In genomic region chr2:73892631-73893329, GRCh38 we compare ENCODE assay signal across 10 cellular contexts. TPM values are rescaled to one million over a fixed set of nuclear protein-coding genes. Genes with fewer than 3 reads are reported as not detected.
DNase-seq lines count a peak whose midpoint lies in the region; ATAC-seq and TF ChIP-seq lines count a peak whose summit lies in the region.
"Had no signal": no experiment of that assay in that cellular context is flagged by ENCODE, and none has a peak within 500 bp of the region (broad histone marks: within the 10 kb centered on the region; RNA-seq: fewer than 3 reads in every experiment).

TSS of gene ACTG2 (plus strand) at chr2:73893008. CDS start at chr2:73901312, 8,304 bp downstream.

- CTCF ChIA-PET in AG04449 (lab: Yijun Ruan, JAX) = no interaction called here
- CTCF ChIA-PET in PC-3 (lab: Charles Lee) = no interaction called here
- CTCF ChIA-PET in CD8-positive, alpha-beta memory T cell (lab: Charles Lee) = no interaction called here

- H3K27ac Mint-ChIP-seq in CD8-positive, alpha-beta memory T cell = peak within 1 kb of the TSS in 1 of 8 donors; percentile 66
- H3K27ac Mint-ChIP-seq in endodermal cell = no peak within 1 kb of the TSS

- POLR2A ChIA-PET in AG04449 (lab: Yijun Ruan, JAX) (no interaction called here), PC-3 (lab: Charles Lee; ENCODE audit: unreplicated experiment) (no interaction called here)
- POLR2A ChIA-PET in CD8-positive, alpha-beta memory T cell (lab: Charles Lee) = no interaction called here

- DNase-seq in AG04449 (ENCODE audit: low read depth, low spot score) = no peak
- peak; percentile 9 for DNase-seq in PC-3
- peak; percentile 35 to 93 for DNase-seq in fibroblast of lung (ENCODE audit: low read depth in 2 of 2)
- peak; percentile 14 to 48 for DNase-seq in trophoblast cell
- no peak for DNase-seq in CD8-positive, alpha-beta memory T cell
- no peak for DNase-seq in endodermal cell
- DNase-seq in MV-4-11 (lab: John Stamatoyannopoulos, UW) = no peak
- DNase-seq in foreskin melanocyte = no peak
- DNase-seq: GDM1 had no signal

- no peak within 1 kb of the TSS for H4K12ac ChIP-seq in trophoblast cell (ENCODE audit: low read depth, low read length)

- H4K20me1 ChIP-seq in PC-3 (ENCODE audit: low read length) (no peaks in the 10 kb centered on the region), fibroblast of lung (ENCODE audit: control insufficient read depth, extremely low read depth, insufficient read depth, low read length) (no peaks in the 10 kb centered on the region)

- H3K27me3 ChIP-seq in PC-3 (ENCODE audit: low read length) (no peaks in the 10 kb centered on the region), fibroblast of lung (ENCODE audit: control insufficient read depth, insufficient read depth, low read length) (no peaks in the 10 kb centered on the region), trophoblast cell (ENCODE audit: insufficient read depth, low read length) (no peaks in the 10 kb centered on the region), endodermal cell (ENCODE audit: control insufficient read depth, insufficient read depth, low read length, poor library complexity, severe bottlenecking) (no peaks in the 10 kb centered on the region)
- H3K27me3 ChIP-seq in CD8-positive, alpha-beta memory T cell (ENCODE audit: insufficient read depth, low read length, poor library complexity, severe bottlenecking) = no peaks in the 10 kb centered on the region

- peak within 1 kb of the TSS; percentile 48 for H3K4me3 ChIP-seq in AG04449 (ENCODE audit: low read depth, low read length)
- H3K4me3 ChIP-seq in PC-3 (ENCODE audit: low read length) = no peak within 1 kb of the TSS
- H3K4me3 ChIP-seq in fibroblast of lung (replicated peaks in 1 of 4; ENCODE audit: control extremely low read depth in 1 of 4, insufficient read depth in 1 of 4, low read depth in 3 of 4, low read length in 4 of 4) = peak within 1 kb of the TSS; percentile 28 to 53 (median 44)
- no peak within 1 kb of the TSS for H3K4me3 ChIP-seq in trophoblast cell (ENCODE audit: low read depth, low read length)
- no peak within 1 kb of the TSS for H3K4me3 ChIP-seq in CD8-positive, alpha-beta memory T cell (ENCODE audit: low read length)
- no peak within 1 kb of the TSS for H3K4me3 ChIP-seq in endodermal cell (ENCODE audit: low read length)

- TF ChIP-seq CTCF in AG04449 (IDR thresholded peaks at IDR 0.05; ENCODE audit: insufficient read depth, low read length, missing control alignments) (no peak), PC-3 (conservative IDR thresholded peaks at IDR 0.05; ENCODE audit: low read depth, low read length) (no peak), fibroblast of lung (conservative IDR thresholded peaks at IDR 0.05 in 1 of 2, IDR thresholded peaks at IDR 0.05 in 1 of 2; ENCODE audit: low read depth in 1 of 2, low read length in 2 of 2) (no peak), endodermal cell (conservative IDR thresholded peaks at IDR 0.05) (no peak)

- no peaks in the 10 kb centered on the region for H3K79me2 ChIP-seq in PC-3 (ENCODE audit: low read length)
- H3K79me2 ChIP-seq in fibroblast of lung (ENCODE audit: control insufficient read depth, insufficient read depth, low read length) = peaks cover 7% of the 10 kb centered on the region
- H3K79me2 ChIP-seq in trophoblast cell (ENCODE audit: control insufficient read depth, insufficient read depth, low read length, poor library complexity) = no peaks in the 10 kb centered on the region

- no peak within 1 kb of the TSS for H3K18ac ChIP-seq in trophoblast cell (ENCODE audit: low read length)

- peaks cover 15 to 26% (median 24%) of the 10 kb centered on the region in 3 donors for H3K4me1 Mint-ChIP-seq in CD8-positive, alpha-beta memory T cell
- H3K4me1 Mint-ChIP-seq in endodermal cell = no peaks in the 10 kb centered on the region

- no peak within 1 kb of the TSS for H3K27ac ChIP-seq in PC-3 (ENCODE audit: low read length)
- no peak within 1 kb of the TSS for H3K27ac ChIP-seq in fibroblast of lung (ENCODE audit: insufficient read depth, low read length)
- no peak within 1 kb of the TSS for H3K27ac ChIP-seq in trophoblast cell (ENCODE audit: low read depth, low read length)
- H3K27ac ChIP-seq in CD8-positive, alpha-beta memory T cell (ENCODE audit: low read depth, low read length) = no peak within 1 kb of the TSS
- H3K27ac ChIP-seq in endodermal cell (ENCODE audit: low read depth, low read length) = no peak within 1 kb of the TSS

- H3K9ac ChIP-seq in PC-3 (ENCODE audit: low read length) = no peak within 1 kb of the TSS
- H3K9ac ChIP-seq in fibroblast of lung (ENCODE audit: insufficient read depth, low read length) = no peak within 1 kb of the TSS
- H3K9ac ChIP-seq in trophoblast cell (ENCODE audit: low read length) = no peak within 1 kb of the TSS
- H3K9ac ChIP-seq in endodermal cell (ENCODE audit: extremely low read depth, low read length, poor library complexity, severe bottlenecking) = no peak within 1 kb of the TSS

- H4K91ac ChIP-seq in trophoblast cell (ENCODE audit: low read depth, low read length) = no peak within 1 kb of the TSS

- H3K4me1 ChIP-seq in PC-3 (ENCODE audit: insufficient read depth, low read length) (peaks cover 1% of the 10 kb centered on the region), fibroblast of lung (ENCODE audit: control insufficient read depth, extremely low read depth, insufficient read depth, low read length) (peaks cover 22% of the 10 kb centered on the region), trophoblast cell (ENCODE audit: control insufficient read depth in 1 of 2, insufficient read depth in 2 of 2, low read length in 2 of 2) (no peaks in the 10 kb centered on the region), endodermal cell (ENCODE audit: control insufficient read depth, insufficient read depth, low read length) (no peaks in the 10 kb centered on the region)
- peaks cover 21% of the 10 kb centered on the region for H3K4me1 ChIP-seq in CD8-positive, alpha-beta memory T cell (ENCODE audit: insufficient read depth, low read length)

- intact Hi-C loops in PC-3 (cut with micrococcal nuclease) = no loop called here

- H3K9me3 ChIP-seq in PC-3 (ENCODE audit: low read length) = no peaks in the 10 kb centered on the region
- H3K9me3 ChIP-seq in fibroblast of lung (ENCODE audit: control insufficient read depth, insufficient read depth, low read depth, low read length) = no peaks in the 10 kb centered on the region
- H3K9me3 ChIP-seq in trophoblast cell (ENCODE audit: insufficient read depth, low read depth, low read length) = no peaks in the 10 kb centered on the region
- no peaks in the 10 kb centered on the region for H3K9me3 ChIP-seq in CD8-positive, alpha-beta memory T cell (ENCODE audit: low read length)
- H3K9me3 ChIP-seq in endodermal cell (ENCODE audit: control insufficient read depth, low read length) = no peaks in the 10 kb centered on the region

- no TSS peak for BruUV-seq in PC-3 (replicated peaks; lab: Mats Ljungman, UMichigan)

- H3K14ac ChIP-seq in trophoblast cell (ENCODE audit: low read length) = no peak within 1 kb of the TSS

- no peak within 1 kb of the TSS for H2AK5ac ChIP-seq in trophoblast cell (ENCODE audit: low read length)

- WGBS in trophoblast cell (ENCODE audit: extremely low coverage, insufficient coverage, insufficient read length) = no CpG with 5 or more reads among the region's 15 CpGs
- 83 to 89% methylated on average over 13 to 15 of the region's 15 CpGs for WGBS in endodermal cell (ENCODE audit: insufficient coverage in 1 of 2, insufficient read length in 1 of 2), 2 experiments

- no peak within 1 kb of the TSS for H3K4ac ChIP-seq in trophoblast cell (ENCODE audit: low read depth, low read length)

- H3F3A ChIP-seq in PC-3 (ENCODE audit: low read length, unreplicated experiment) = no peaks in the 10 kb centered on the region

- H3K9me3 Mint-ChIP-seq in CD8-positive, alpha-beta memory T cell = no peaks in the 10 kb centered on the region
- no peaks in the 10 kb centered on the region for H3K9me3 Mint-ChIP-seq in endodermal cell

- no peak within 1 kb of the TSS for H2AFZ ChIP-seq in PC-3 (ENCODE audit: low read length)
- peak within 1 kb of the TSS; percentile 33 for H2AFZ ChIP-seq in fibroblast of lung (ENCODE audit: low read length)
- H2AFZ ChIP-seq in trophoblast cell (ENCODE audit: insufficient read depth, low read length, poor library complexity) = no peak within 1 kb of the TSS

- no peak for ATAC-seq in PC-3

- H3K4me2 ChIP-seq in PC-3 (ENCODE audit: low read length) (no peak within 1 kb of the TSS), fibroblast of lung (ENCODE audit: extremely low read depth, insufficient read depth, low read length) (peak within 1 kb of the TSS; percentile 58), trophoblast cell (ENCODE audit: low read length) (no peak within 1 kb of the TSS)

- H3K23ac ChIP-seq in trophoblast cell (ENCODE audit: low read length) = no peak within 1 kb of the TSS

- no peak within 1 kb of the TSS for H2BK12ac ChIP-seq in trophoblast cell (ENCODE audit: low read length)

- H2BK5ac ChIP-seq in trophoblast cell (ENCODE audit: low read depth, low read length, poor library complexity) = no peak within 1 kb of the TSS

- H3K4me3 Mint-ChIP-seq in CD8-positive, alpha-beta memory T cell = no peak within 1 kb of the TSS
- no peak within 1 kb of the TSS for H3K4me3 Mint-ChIP-seq in endodermal cell

- H3K36me3 Mint-ChIP-seq in CD8-positive, alpha-beta memory T cell = no peaks in the 10 kb centered on the region
- H3K36me3 Mint-ChIP-seq in endodermal cell (ENCODE audit: low read depth) = no peaks in the 10 kb centered on the region

- peaks cover 0 to 3% of the 10 kb centered on the region in 2 donors for H3K27me3 Mint-ChIP-seq in CD8-positive, alpha-beta memory T cell
- no peaks in the 10 kb centered on the region for H3K27me3 Mint-ChIP-seq in endodermal cell (ENCODE audit: insufficient read depth)

- H4K8ac ChIP-seq in trophoblast cell (ENCODE audit: low read depth, low read length) = no peak within 1 kb of the TSS

- no peaks in the 10 kb centered on the region for H3K36me3 ChIP-seq in PC-3 (ENCODE audit: low read depth, low read length)
- H3K36me3 ChIP-seq in fibroblast of lung (ENCODE audit: control insufficient read depth, insufficient read depth, low read length) = no peaks in the 10 kb centered on the region
- no peaks in the 10 kb centered on the region for H3K36me3 ChIP-seq in trophoblast cell (ENCODE audit: control insufficient read depth in 1 of 2, insufficient read depth in 2 of 2, low read length in 2 of 2)
- no peaks in the 10 kb centered on the region for H3K36me3 ChIP-seq in CD8-positive, alpha-beta memory T cell (ENCODE audit: insufficient read depth, low read length)
- H3K36me3 ChIP-seq in endodermal cell (ENCODE audit: control insufficient read depth, insufficient read depth, low read length) = no peaks in the 10 kb centered on the region

- no peaks in the 10 kb centered on the region for H3K79me1 ChIP-seq in trophoblast cell (ENCODE audit: low read length)

- no peak within 1 kb of the TSS for H2BK120ac ChIP-seq in trophoblast cell (ENCODE audit: insufficient read depth, low read length, poor library complexity)

- H3K9me2 ChIP-seq in PC-3 (replicated peaks; ENCODE audit: low read length) = no peaks in the 10 kb centered on the region

RNA-seq across cellular contexts. Expression of gene ACTG2, which starts in this region (rescaled TPM):
- total RNA-seq in PC-3 (2014; rRNA removed) = 1.6 and 3.8 TPM in 2 replicates
- total RNA-seq in fibroblast of lung = 4.1 TPM in 2 replicates
- 107 and 600 TPM in 2 replicates for polyA plus RNA-seq in fibroblast of lung
- polyA plus RNA-seq in fibroblast of lung (2012) = 118 and 780 TPM in 2 replicates
- polyA minus RNA-seq in fibroblast of lung (ENCODE audit: low replicate concordance) = 95.8 and 1,122 TPM in 2 replicates
- polyA plus RNA-seq in trophoblast cell (2013) = 5.7 and 5.8 TPM in 2 replicates
- total RNA-seq in CD8-positive, alpha-beta memory T cell = not detected
- polyA plus RNA-seq in CD8-positive, alpha-beta memory T cell = not detected
- 1 to 10 TPM; 1.5 to 1.6 TPM for total RNA-seq in endodermal cell
- polyA plus RNA-seq in endodermal cell (2013, experiment 1 of 2) = 7.3 TPM
- 12.0 TPM for polyA plus RNA-seq in endodermal cell (2013, experiment 2 of 2)
- total RNA-seq: bronchial epithelial cell had no signal

Comparison
In these comparisons a context has a peak if more than half of its experiments do, and no peak if none do; other contexts are left out.
1. RNA of gene ACTG2 (polyA plus RNA-seq): 107 to 780 TPM in fibroblast of lung; not detected in CD8-positive, alpha-beta memory T cell (single experiment); every median in the first group is over 100 times any median in the second.
2. DNase-seq: peak in PC-3 (single experiment), fibroblast of lung (2 of 2) and trophoblast cell (2 of 2); none in AG04449 (single experiment), CD8-positive, alpha-beta memory T cell (0 of 5), endodermal cell (single experiment), MV-4-11 (single experiment) and foreskin melanocyte (single experiment).
3. H3K4me3 ChIP-seq: peak in AG04449 (single experiment) and fibroblast of lung (4 of 4); none in PC-3 (single experiment), trophoblast cell (single experiment), CD8-positive, alpha-beta memory T cell (single experiment) and endodermal cell (single experiment).